8 cellular contexts compared by ENCODE assay signal in genomic region chr9:137240841-137241489, GRCh38. TPM values are rescaled to one million over a fixed set of nuclear protein-coding genes. Genes with fewer than 3 reads are reported as not detected.
A peak's percentile ranks its signal among the peaks of the same experiment; 100 is the strongest.
DNase-seq lines count a peak whose midpoint lies in the region; ATAC-seq and TF ChIP-seq lines count a peak whose summit lies in the region.

Gene TUBB4B, plus strand, starts transcription at chr9:137241287. Its CDS starts 74 bp downstream, at chr9:137241361.

- H3K27ac ChIP-seq in heart right ventricle (peak within 1 kb of the TSS; percentile 91 to 100 (median 98)), upper lobe of left lung (peak within 1 kb of the TSS; percentile 95 to 99 (median 96))

- TF ChIP-seq CTCF in GM13976 (IDR thresholded peaks at IDR 0.05; ENCODE audit: borderline replicate concordance, control extremely low read depth, extremely low read depth, insufficient read depth, missing control alignments) (no peak), heart right ventricle (IDR thresholded peaks at IDR 0.05) (no peak), upper lobe of left lung (IDR thresholded peaks at IDR 0.05) (peak in 2 of 6 experiments; percentile 27 to 29)

- H3K9me3 ChIP-seq in heart right ventricle (no peaks in the 10 kb centered on the region), upper lobe of left lung (no peaks in the 10 kb centered on the region)

- H3K27me3 ChIP-seq in heart right ventricle (no peaks in the 10 kb centered on the region), upper lobe of left lung (no peaks in the 10 kb centered on the region)

- DNase-seq in GM13976 (ENCODE audit: low spot score) (peak; percentile 99), NCI-H146 treated with DMSO at 0.1 percent for 48 hours (lab: John Stamatoyannopoulos, UW; ENCODE audit: unreplicated experiment) (peak; percentile 97), amniotic epithelial cell (ENCODE audit: low read depth) (peak; percentile 100), heart right ventricle (peak; percentile 99 to 100), posterior cingulate gyrus (peak; percentile 98 to 100 (median 99)), upper lobe of left lung (peak; percentile 99)

- H3K4me1 ChIP-seq in heart right ventricle (peaks cover 16 to 71% (median 53%) of the 10 kb centered on the region in 9 donors), upper lobe of left lung (peaks cover 35 to 76% (median 45%) of the 10 kb centered on the region in 4 donors)

- intact Hi-C loops in T-helper 1 cell treated with Interleukin-12 subunit alpha and Interleukin-12 subunit beta and Interleukin-4 antibody, amounts not matched to agents 30 ng/mL and 1 ng/mL, for 36 hours (cut with micrococcal nuclease), result loop anchor here (1.0 to 5.0 kb wide), 12 partner anchors 14 to 759 kb away; partner anchors contain the start of genes MAN1B1, NELFB, PAXX and PHPT1
- intact Hi-C loops in heart right ventricle (cut with DNase I) (loop anchor here in 1 of 10 donors (2.0 kb wide), 1 partner anchor 18 kb away; the partner anchor contains the start of gene RNF208), posterior cingulate gyrus (cut with DNase I) (loop anchor here (1.0 kb wide), 1 partner anchor 14 kb away; the partner anchor contains the start of gene NELFB)

- in situ Hi-C loops in GM13976 (cut with MboI; ENCODE audit: low sequenced_read_pairs, unreplicated experiment), result no loop called here

- ATAC-seq in HG02870 (IDR thresholded peaks at IDR 0.05; ENCODE audit: unreplicated experiment), result peak; percentile 77
- peak; percentile 85 to 94 (median 89) for ATAC-seq in heart right ventricle
- peak; percentile 93 to 96 for ATAC-seq in upper lobe of left lung (ENCODE audit: low FRiP score in 2 of 2)

- WGBS in heart right ventricle, 2 donors, result 1% methylated on average over 67 of the region's 67 CpGs
- WGBS in upper lobe of left lung, 2 donors, result 0% methylated on average over 14 to 39 of the region's 67 CpGs

- peaks cover 0 to 26% (median 12%) of the 10 kb centered on the region in 9 donors for H3K36me3 ChIP-seq in heart right ventricle
- H3K36me3 ChIP-seq in upper lobe of left lung, result peaks cover 9 to 23% (median 18%) of the 10 kb centered on the region in 4 donors

- TF ChIP-seq EP300 in upper lobe of left lung (IDR thresholded peaks at IDR 0.05), result peak in 1 of 4 donors; percentile 92

- peak; percentile 94 to 100 (median 99) for TF ChIP-seq POLR2A in upper lobe of left lung (IDR thresholded peaks at IDR 0.05)

- H3K4me3 ChIP-seq in heart right ventricle (peak within 1 kb of the TSS; percentile 75 to 97 (median 92)), upper lobe of left lung (peak within 1 kb of the TSS; percentile 78 to 95 (median 89))

RNA-seq across cellular contexts. Expression of gene TUBB4B, which starts in this region (rescaled TPM):
- total RNA-seq in T-helper 1 cell treated with Interleukin-12 subunit alpha and Interleukin-12 subunit beta and Interleukin-4 antibody, amounts not matched to agents 30 ng/mL and 1 ng/mL, for 36 hours, result 275 and 280 TPM in 2 replicates
- 100 to 1,000 TPM; 211 to 495 (median 330) TPM for total RNA-seq in heart right ventricle
- polyA plus RNA-seq in heart right ventricle, result 100 to 1,000 TPM; 522 to 992 TPM
- total RNA-seq in upper lobe of left lung, result 100 to 1,000 TPM; 120 to 539 (median 227) TPM

Comparison
In these comparisons a context has a peak if more than half of its experiments do, and no peak if none do; other contexts are left out.
1. Peak in every context shown above with its lines: DNase-seq, ATAC-seq, H3K4me3 ChIP-seq and H3K27ac ChIP-seq.